ENCODE assay signal across 27 cellular contexts in genomic region chr11:121898913-121899312, GRCh38.
"Had no signal": no experiment of that assay in that cellular context is flagged by ENCODE, and none has a peak within 500 bp of the region (broad histone marks: within the 10 kb centered on the region; RNA-seq: fewer than 3 reads in every experiment).

No MANE protein-coding gene starts in this region.

- FAIRE-seq: colon, TTC549 had no signal

- H3K9me3 ChIP-seq: adrenal gland, breast epithelium, gastrocnemius medialis, lower lobe of right lung, mucosa of descending colon, sigmoid colon, testis, vagina had no signal

- DNase-seq: activated CD4-positive, alpha-beta T cell treated with anti-CD3 and anti-CD28 coated beads for 1 hour; activated naive CD4-positive, alpha-beta T cell; activated T-cell treated with anti-CD3 and anti-CD28 coated beads, Interleukin-2, amount 50 U/mL, for 1 hour; adrenal gland; effector memory CD4-positive, alpha-beta T cell; gastrocnemius medialis; head of caudate nucleus; left colon; lower lobe of right lung; mesendoderm; mucosa of descending colon; occipital lobe; posterior cingulate gyrus; sigmoid colon; stimulated activated CD4-positive, alpha-beta T cell treated with anti-CD3 and anti-CD28 coated beads, Interleukin-15, amount 100 ng/mL, for 24 hours; T-helper 2 cell; testis had no signal

- H3K27ac Mint-ChIP-seq: activated naive CD8-positive, alpha-beta T cell; activated T-helper 17 cell treated with anti-CD3 and anti-CD28 coated beads, Interleukin-2, amount 50 U/mL, for 72 hours; stimulated activated memory B cell treated with anti-CD40 and anti-IgM and Interleukin-4, amounts not matched to agents 10 μg/mL and 1 μg/mL and 100 μg/mL, for 72 hours; type B pancreatic cell had no signal

- H3K27ac ChIP-seq: adrenal gland, breast epithelium, gastrocnemius medialis, lower lobe of right lung, sigmoid colon, testis, vagina had no signal

- H3K9me3 Mint-ChIP-seq: stimulated activated memory B cell treated with anti-CD40 and anti-IgM and Interleukin-4, amounts not matched to agents 10 μg/mL and 1 μg/mL and 100 μg/mL, for 72 hours had no signal

- H3K27me3 Mint-ChIP-seq: stimulated activated memory B cell treated with anti-CD40 and anti-IgM and Interleukin-4, amounts not matched to agents 10 μg/mL and 1 μg/mL and 100 μg/mL, for 72 hours; type B pancreatic cell had no signal

- H3K4me1 ChIP-seq: adrenal gland, breast epithelium, gastrocnemius medialis, lower lobe of right lung, sigmoid colon, testis, vagina had no signal

- H3K4me1 Mint-ChIP-seq: activated T-helper 17 cell treated with anti-CD3 and anti-CD28 coated beads, Interleukin-2, amount 50 U/mL, for 72 hours; central memory CD8-positive, alpha-beta T cell had no signal

- H3K4me3 ChIP-seq: adrenal gland, breast epithelium, gastrocnemius medialis, lower lobe of right lung, mucosa of descending colon, sigmoid colon, smooth muscle cell, testis, vagina had no signal

- H3K4me2 ChIP-seq: smooth muscle cell had no signal

- H3K36me3 Mint-ChIP-seq: activated naive CD8-positive, alpha-beta T cell; stimulated activated memory B cell treated with anti-CD40 and anti-IgM and Interleukin-4, amounts not matched to agents 10 μg/mL and 1 μg/mL and 100 μg/mL, for 72 hours; type B pancreatic cell had no signal

- H3K4me3 Mint-ChIP-seq: activated naive CD8-positive, alpha-beta T cell; activated T-helper 17 cell treated with anti-CD3 and anti-CD28 coated beads, Interleukin-2, amount 50 U/mL, for 72 hours; central memory CD8-positive, alpha-beta T cell; stimulated activated memory B cell treated with anti-CD40 and anti-IgM and Interleukin-4, amounts not matched to agents 10 μg/mL and 1 μg/mL and 100 μg/mL, for 72 hours; type B pancreatic cell had no signal

- H3K36me3 ChIP-seq: adrenal gland, breast epithelium, gastrocnemius medialis, lower lobe of right lung, sigmoid colon, vagina had no signal

- ATAC-seq: activated T-helper 17 cell treated with anti-CD3 and anti-CD28 coated beads, Interleukin-2, amount 50 U/mL, for 72 hours; gastrocnemius medialis; left colon; lower lobe of right lung; mucosa of descending colon; stimulated activated memory B cell treated with anti-CD40 and anti-IgM and Interleukin-4, amounts not matched to agents 10 μg/mL and 1 μg/mL and 100 μg/mL, for 72 hours had no signal

- H3K27me3 ChIP-seq: adrenal gland, breast epithelium, gastrocnemius medialis, sigmoid colon, testis, vagina had no signal
